1 cellular context compared by ENCODE assay signal in genomic region chr5:176726746-176727527, GRCh38.
TF ChIP-seq lines count a peak whose summit lies in the region.

No MANE protein-coding gene starts in this region.

TF ChIP-seq in K562, 482 proteins besides CTCF, POLR2A, EP300 and RAD21 (continued from another document):
- TF ChIP-seq PKNOX1 (IDR thresholded peaks at IDR 0.05) (no peak), RFX5 (IDR thresholded peaks at IDR 0.05; ENCODE audit: low read depth, low read length) (no peak), ZC3H8 (IDR thresholded peaks at IDR 0.05) (no peak), NCOA1 (IDR thresholded peaks at IDR 0.05; ENCODE audit: low read depth) (no peak), BMI1 (IDR thresholded peaks at IDR 0.05; ENCODE audit: low read length) (no peak), HCFC1 (IDR thresholded peaks at IDR 0.05; ENCODE audit: low read depth, low read length) (no peak), SMARCB1 (IDR thresholded peaks at IDR 0.05; ENCODE audit: insufficient read length, low read depth) (no peak)
TF ChIP-seq in K562: peak in this region for 0.
